Comparison of ENCODE assay signal across 9 cellular contexts in the genomic region with DNA sequence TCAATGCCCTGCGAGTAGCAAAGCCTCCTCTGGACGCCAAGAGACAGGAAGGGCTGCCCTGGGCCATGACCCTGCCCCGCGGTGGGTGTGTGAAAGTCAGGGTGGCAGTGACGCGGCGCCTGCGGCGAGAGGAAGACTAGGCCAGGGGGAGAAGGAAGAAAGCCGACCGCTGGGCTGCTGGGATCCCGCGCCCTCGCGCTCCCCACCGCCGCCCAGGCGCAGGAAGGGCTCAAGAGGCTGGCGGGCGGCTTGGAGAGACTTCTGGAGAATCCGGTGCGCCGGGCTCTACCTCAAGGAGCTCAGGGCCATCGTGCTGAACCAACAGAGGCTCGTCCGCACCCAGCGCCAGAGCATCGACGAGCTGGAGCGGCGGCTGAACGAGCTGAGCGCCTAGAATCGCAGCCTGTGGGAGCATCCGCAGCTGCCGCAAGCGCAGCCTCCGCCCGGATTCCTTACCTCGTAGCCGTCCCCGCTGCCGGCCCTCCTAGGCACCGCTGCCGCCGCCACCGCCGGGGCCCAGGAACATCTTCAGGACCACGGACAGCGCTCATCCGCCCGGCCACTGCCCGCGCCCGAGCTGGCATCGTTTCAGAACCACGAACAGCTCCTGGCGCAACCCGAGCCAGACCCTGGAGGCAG.
A peak's percentile ranks its signal among the peaks of the same experiment; 100 is the strongest.
DNase-seq lines count a peak whose midpoint lies in the region; FAIRE-seq and TF ChIP-seq lines count a peak whose summit lies in the region.
"Had no signal": no experiment of that assay in that cellular context is flagged by ENCODE, and none has a peak within 500 bp of the region (broad histone marks: within the 10 kb centered on the region; RNA-seq: fewer than 3 reads in every experiment).

No MANE protein-coding gene starts in this region.

- H3K36me3 ChIP-seq in kidney (ENCODE audit: control insufficient read depth in 1 of 2, insufficient read depth in 2 of 2, low read length in 2 of 2), result no peaks in the 10 kb centered on the region

- H3K9me3 ChIP-seq in kidney (ENCODE audit: control insufficient read depth in 1 of 2, low read length in 2 of 2), result no peaks in the 10 kb centered on the region

- TF ChIP-seq POLR2A in GM12891 (IDR thresholded peaks at IDR 0.05; ENCODE audit: low read depth, low read length), result no peak
- no peak for TF ChIP-seq POLR2A in NB4 (IDR thresholded peaks at IDR 0.05; ENCODE audit: extremely low read depth, insufficient read length)

- TF ChIP-seq CTCF in NB4 (IDR thresholded peaks at IDR 0.05; ENCODE audit: low read depth, low read length) (no peak), kidney (IDR thresholded peaks at IDR 0.05; ENCODE audit: borderline replicate concordance, extremely low read depth, insufficient read depth) (no peak)

- H3K4me3 ChIP-seq in NB4 (ENCODE audit: low read depth, low read length) (no peak overlapping the region), kidney (ENCODE audit: low read length in 2 of 2) (no peak overlapping the region)
- H3K4me3 ChIP-seq: PC-9 had no signal

- FAIRE-seq in GM12891 (lab: Jason Lieb, UNC) (peak; percentile 86), kidney (lab: Jason Lieb, UNC) (no peak)

- H3K9ac ChIP-seq in kidney (ENCODE audit: low read length in 2 of 2), result no peak overlapping the region

- H3K4me1 ChIP-seq in kidney (ENCODE audit: control insufficient read depth in 1 of 2, insufficient read depth in 1 of 2, low read depth in 1 of 2, low read length in 2 of 2), result peaks cover 0 to 3% of the 10 kb centered on the region in 2 donors

- intact Hi-C loops in kidney (cut with DNase I), result no loop called here

- no peak overlapping the region for H3K27ac ChIP-seq in kidney (ENCODE audit: low read depth in 2 of 2, low read length in 2 of 2)
- H3K27ac ChIP-seq: PC-9 had no signal

- DNase-seq in GM12891 (ENCODE audit: insufficient read length, low spot score) (peak; percentile 50), NB4 (ENCODE audit: low read depth) (peak; percentile 76), cerebellum (ENCODE audit: low spot score) (peak; percentile 20), kidney (peak; percentile 94), A172 (ENCODE audit: low spot score) (no peak), HCEC 1CT (no peak)
- peak; percentile 87 for DNase-seq in activated CD4-positive, alpha-beta T cell treated with anti-CD3 and anti-CD28 coated beads for 48 hours
- DNase-seq in stimulated activated CD4-positive, alpha-beta T cell treated with anti-CD3 and anti-CD28 coated beads, Interleukin-1b, Interleukin-23, amount 100 ng/mL, for 24 hours (ENCODE audit: low read depth in 4 of 4, low spot score in 1 of 4), result peak; percentile 53 to 67 (median 64)

TF ChIP-seq in GM12891, 5 proteins besides CTCF, POLR2A, EP300 and RAD21:
- TF ChIP-seq POLR2AphosphoS5 (IDR thresholded peaks at IDR 0.05; ENCODE audit: low read depth, low read length) (no peak), PAX5 (IDR thresholded peaks at IDR 0.05; ENCODE audit: insufficient read depth, low read length, severe bottlenecking) (no peak), POU2F2 (IDR thresholded peaks at IDR 0.05; ENCODE audit: low read depth, low read length) (no peak), SPI1 (IDR thresholded peaks at IDR 0.05; ENCODE audit: low read depth, low read length) (no peak)

Comparison
In these comparisons a context has a peak if more than half of its experiments do, and no peak if none do; other contexts are left out.
1. DNase-seq: peak in GM12891 (single experiment), NB4 (single experiment), activated CD4-positive, alpha-beta T cell treated with anti-CD3 and anti-CD28 coated beads for 48 hours (single experiment), cerebellum (single experiment), kidney (single experiment) and stimulated activated CD4-positive, alpha-beta T cell treated with anti-CD3 and anti-CD28 coated beads, Interleukin-1b, Interleukin-23, amount 100 ng/mL, for 24 hours (4 of 4); none in A172 (single experiment) and HCEC 1CT (single experiment).